ENCODE assay signal across 8 cellular contexts in the genomic region with DNA sequence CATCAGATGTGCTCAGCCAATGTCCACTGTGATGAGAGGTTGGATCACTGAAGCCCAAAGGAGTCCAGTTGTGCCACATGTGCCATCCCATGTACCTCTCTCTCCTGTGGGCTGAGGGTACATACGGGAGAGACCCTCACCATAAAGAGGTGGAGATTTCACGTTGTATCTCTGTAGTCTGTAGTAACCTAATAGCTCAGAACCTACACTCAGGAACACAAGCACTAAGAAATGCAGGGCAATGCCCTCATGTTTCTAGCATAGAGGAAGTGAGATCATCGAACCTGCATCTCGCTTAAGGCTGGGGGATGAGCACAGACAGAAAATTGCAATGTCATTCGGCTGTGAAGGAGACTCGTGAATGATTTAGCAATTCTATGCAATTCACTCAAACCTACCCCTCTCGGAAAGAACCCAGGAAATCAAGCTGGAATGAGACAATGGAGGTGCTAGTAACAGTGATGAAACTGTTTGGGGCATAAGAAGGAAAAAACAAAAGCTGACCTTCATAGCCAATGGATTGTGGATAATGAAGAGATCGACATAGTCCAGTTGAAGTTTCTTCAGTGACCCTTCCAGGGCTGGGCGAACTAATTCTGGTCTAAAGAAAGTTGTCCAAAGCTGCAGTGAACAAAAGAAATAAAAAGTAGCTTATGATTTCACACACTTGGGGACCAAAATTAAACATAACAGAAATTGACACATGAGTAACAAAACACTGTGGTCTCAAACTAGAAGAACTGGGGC.
DNase-seq lines count a peak whose midpoint lies in the region; ATAC-seq and TF ChIP-seq lines count a peak whose summit lies in the region.

No MANE protein-coding gene starts in this region.

- H3K27ac Mint-ChIP-seq in activated naive CD8-positive, alpha-beta T cell treated with anti-CD3 and anti-CD28 coated beads, Interleukin-2, amount 10 ng/mL, durations not matched to agents 7 days and 5 days: peak overlapping the region; percentile 78

- TF ChIP-seq CTCF in heart right ventricle (IDR thresholded peaks at IDR 0.05) (no peak), neutrophil (IDR thresholded peaks at IDR 0.05) (no peak), GM10248 (IDR thresholded peaks at IDR 0.05; ENCODE audit: control extremely low read depth, extremely low read depth, low read depth, missing control alignments) (no peak)

- H3K4me3 ChIP-seq in heart right ventricle (no peak overlapping the region), neutrophil (ENCODE audit: low read depth in 1 of 2, low read length in 1 of 2) (peak overlapping the region in 1 of 2 experiments; percentile 30)
- no peak overlapping the region for H3K4me3 ChIP-seq in Jurkat, Clone E6-1 (ENCODE audit: low read length)

- 60 to 62% methylated on average over 9 of the region's 9 CpGs for WGBS in heart right ventricle, 2 donors

- peaks cover 9% of the 10 kb centered on the region for H3K27me3 Mint-ChIP-seq in activated naive CD8-positive, alpha-beta T cell treated with anti-CD3 and anti-CD28 coated beads, Interleukin-2, amount 10 ng/mL, durations not matched to agents 7 days and 5 days

- peaks cover 0 to 7% (median 0%) of the 10 kb centered on the region in 11 donors for H3K9me3 ChIP-seq in heart right ventricle
- no peaks in the 10 kb centered on the region for H3K9me3 ChIP-seq in neutrophil

- POLR2A ChIA-PET in activated naive CD8-positive, alpha-beta T cell treated with anti-CD3 and anti-CD28 coated beads, Interleukin-2, amount 10 ng/mL, durations not matched to agents 7 days and 5 days (lab: Charles Lee): interaction anchor here (0.6 to 1.2 kb wide), 3 partner anchors 9 to 33 kb away, joined by 3 to 5 read pairs (median 4); no protein-coding TSS in a partner anchor
- POLR2A ChIA-PET in GM10248 (lab: Yijun Ruan, JAX): no interaction called here

- DNase-seq in heart right ventricle (no peak), Right ventricle myocardium inferior (ENCODE audit: missing footprints) (no peak), nucleus accumbens (lab: John Stamatoyannopoulos, UW) (no peak), 8988T (no peak), GM10248 (ENCODE audit: extremely low spot score) (no peak)
- peak; percentile 38 for DNase-seq in Jurkat, Clone E6-1 (ENCODE audit: low read depth, low spot score)
- no peak for DNase-seq in activated naive CD8-positive, alpha-beta T cell treated with anti-CD3 and anti-CD28 coated beads, Interleukin-2, amount 10 ng/mL, durations not matched to agents 7 days and 5 days

- H3K36me3 Mint-ChIP-seq in activated naive CD8-positive, alpha-beta T cell treated with anti-CD3 and anti-CD28 coated beads, Interleukin-2, amount 10 ng/mL, durations not matched to agents 7 days and 5 days: peaks cover 9% of the 10 kb centered on the region

- intact Hi-C loops in heart right ventricle (cut with DNase I): loop anchor here in 8 of 10 donors (5.0 to 10.0 kb wide), 9 partner anchors 98 to 437 kb away; a partner anchor contains a TSS
- intact Hi-C loops in Right ventricle myocardium inferior (cut with DNase I): loop anchor here (5.0 kb wide), 1 partner anchor 192 kb away; a partner anchor contains a TSS

- CTCF ChIA-PET in GM10248 (lab: Yijun Ruan, JAX): interaction anchor here (1.0 to 4.6 kb wide), 7 partner anchors 15 to 471 kb away, joined by 3 to 36 read pairs (median 4); no protein-coding TSS in a partner anchor

- H3K27me3 ChIP-seq in heart right ventricle: peaks cover 0 to 4% (median 0%) of the 10 kb centered on the region in 7 donors
- H3K27me3 ChIP-seq in neutrophil: no peaks in the 10 kb centered on the region

- ATAC-seq in heart right ventricle (peak in 6 of 8 donors; percentile 24 to 55 (median 46)), Right ventricle myocardium inferior (no peak)
- peak; percentile 89 for ATAC-seq in activated naive CD8-positive, alpha-beta T cell treated with anti-CD3 and anti-CD28 coated beads, Interleukin-2, amount 10 ng/mL, durations not matched to agents 7 days and 5 days (ENCODE audit: low read depth)

- H3K4me1 ChIP-seq in heart right ventricle (peaks cover 0 to 26% (median 0%) of the 10 kb centered on the region in 9 donors), neutrophil (ENCODE audit: control insufficient read depth in 1 of 2, insufficient read depth in 1 of 2, low read depth in 1 of 2, low read length in 1 of 2) (peaks cover 23 to 26% of the 10 kb centered on the region in 2 experiments)

- peaks cover 3% of the 10 kb centered on the region for H3K9me3 Mint-ChIP-seq in activated naive CD8-positive, alpha-beta T cell treated with anti-CD3 and anti-CD28 coated beads, Interleukin-2, amount 10 ng/mL, durations not matched to agents 7 days and 5 days

- H3K4me3 Mint-ChIP-seq in activated naive CD8-positive, alpha-beta T cell treated with anti-CD3 and anti-CD28 coated beads, Interleukin-2, amount 10 ng/mL, durations not matched to agents 7 days and 5 days: peak overlapping the region; percentile 38

- H3K36me3 ChIP-seq in heart right ventricle (no peaks in the 10 kb centered on the region), neutrophil (no peaks in the 10 kb centered on the region)

- H3K4me1 Mint-ChIP-seq in activated naive CD8-positive, alpha-beta T cell treated with anti-CD3 and anti-CD28 coated beads, Interleukin-2, amount 10 ng/mL, durations not matched to agents 7 days and 5 days: peaks cover 22% of the 10 kb centered on the region

- H3K27ac ChIP-seq in heart right ventricle (peak overlapping the region in 1 of 10 donors; percentile 76), neutrophil (peak overlapping the region; percentile 86)
